Comparison of ENCODE assay signal across 10 cellular contexts in genomic region chrX:96407043-96407442, GRCh38.
DNase-seq lines count a peak whose midpoint lies in the region; TF ChIP-seq lines count a peak whose summit lies in the region.
"Had no signal": no experiment of that assay in that cellular context is flagged by ENCODE, and none has a peak within 500 bp of the region (broad histone marks: within the 10 kb centered on the region; RNA-seq: fewer than 3 reads in every experiment).

No MANE protein-coding gene starts in this region.

- H3K27ac Mint-ChIP-seq in osteocyte (ENCODE audit: unreplicated experiment), result peak overlapping the region; percentile 74
- H3K27ac Mint-ChIP-seq: effector memory CD8-positive, alpha-beta T cell had no signal

- no peaks in the 10 kb centered on the region for H3K36me3 ChIP-seq in H7 (replicated peaks; ENCODE audit: control insufficient read depth, insufficient read depth, low read length)

- H3K4me3 ChIP-seq in AG10803 (ENCODE audit: low read length) (no peak overlapping the region), LNCaP clone FGC (ENCODE audit: low read depth, low read length) (no peak overlapping the region), fibroblast of mammary gland (ENCODE audit: control insufficient read depth, low read depth, low read length) (no peak overlapping the region), H7 (ENCODE audit: insufficient read depth, low read depth, low read length) (no peak overlapping the region)

- TF ChIP-seq CTCF in AG10803 (conservative IDR thresholded peaks at IDR 0.05; ENCODE audit: low read length), result no peak
- no peak for TF ChIP-seq CTCF in LNCaP clone FGC (IDR thresholded peaks at IDR 0.05; ENCODE audit: control insufficient read depth, extremely low read depth, insufficient read depth)
- no peak for TF ChIP-seq CTCF in fibroblast of mammary gland (conservative IDR thresholded peaks at IDR 0.05; ENCODE audit: control insufficient read depth, insufficient read depth, low read depth, low read length)
- no peak for TF ChIP-seq CTCF in osteocyte (IDR thresholded peaks at IDR 0.05)

- H3K27me3 Mint-ChIP-seq in osteocyte (ENCODE audit: unreplicated experiment), result no peaks in the 10 kb centered on the region
- H3K27me3 Mint-ChIP-seq: effector memory CD8-positive, alpha-beta T cell had no signal

- H3K27me3 ChIP-seq in H7 (ENCODE audit: control insufficient read depth, insufficient read depth, low read length), result no peaks in the 10 kb centered on the region

- peaks cover 42% of the 10 kb centered on the region for H3K4me1 Mint-ChIP-seq in osteocyte (ENCODE audit: unreplicated experiment)

- H3K36me3 Mint-ChIP-seq in osteocyte (ENCODE audit: unreplicated experiment), result no peaks in the 10 kb centered on the region

- DNase-seq in AG10803 (ENCODE audit: low read depth), result peak; percentile 17
- peak; percentile 94 for DNase-seq in LNCaP clone FGC (ENCODE audit: low read depth)
- DNase-seq in fibroblast of mammary gland (ENCODE audit: low read depth), result peak; percentile 61
- DNase-seq in osteocyte (ENCODE audit: extremely low spot score, unreplicated experiment), result no peak
- DNase-seq in H7, result no peak
- DNase-seq in DMS153 (lab: John Stamatoyannopoulos, UW), result no peak
- no peak for DNase-seq in kidney glomerular epithelial cell (lab: John Stamatoyannopoulos, UW)
- DNase-seq in middle frontal gyrus (ENCODE audit: extremely low spot score, low spot score), result no peak
- DNase-seq: activated effector memory CD4-positive, alpha-beta T cell treated with Interleukin-2 at 50 U/mL for 16 hours; effector memory CD8-positive, alpha-beta T cell had no signal

- no peak overlapping the region for H3K4me3 Mint-ChIP-seq in osteocyte (ENCODE audit: unreplicated experiment)
- H3K4me3 Mint-ChIP-seq: effector memory CD8-positive, alpha-beta T cell had no signal

- no peaks in the 10 kb centered on the region for H3K9me3 Mint-ChIP-seq in osteocyte (ENCODE audit: unreplicated experiment)
- H3K9me3 Mint-ChIP-seq: effector memory CD8-positive, alpha-beta T cell had no signal

Comparison
In these comparisons a context has a peak if more than half of its experiments do, and no peak if none do; other contexts are left out.
1. DNase-seq: peak in AG10803 (single experiment), LNCaP clone FGC (single experiment) and fibroblast of mammary gland (single experiment); none in osteocyte (single experiment), H7 (single experiment), DMS153 (single experiment), kidney glomerular epithelial cell (single experiment) and middle frontal gyrus (single experiment).